25 cellular contexts compared by ENCODE assay signal in genomic region chr2:39362595-39362994, GRCh38.
"Had no signal": no experiment of that assay in that cellular context is flagged by ENCODE, and none has a peak within 500 bp of the region (broad histone marks: within the 10 kb centered on the region; RNA-seq: fewer than 3 reads in every experiment).

No MANE protein-coding gene starts in this region.

- ATAC-seq: activated CD8-positive, alpha-beta memory T cell treated with anti-CD3 and anti-CD28 coated beads, Interleukin-2, amount 10 ng/mL, durations not matched to agents 7 days and 5 days; activated CD8-positive, alpha-beta T cell treated with anti-CD3 and anti-CD28 coated beads, Interleukin-2, amount 10 ng/mL, durations not matched to agents 7 days and 5 days; activated naive CD8-positive, alpha-beta T cell treated with anti-CD3 and anti-CD28 coated beads, Interleukin-2, amount 50 U/mL, for 24 hours; body of pancreas; esophagus mucosa had no signal

- DNase-seq: activated CD4-positive, alpha-beta T cell treated with anti-CD3 and anti-CD28 coated beads for 48 hours; activated CD4-positive, alpha-beta T cell treated with anti-CD3 and anti-CD28 coated beads, Interleukin-2, amount 50 U/mL, for 1 hour; activated CD4-positive, alpha-beta T cell treated with anti-CD3 and anti-CD28 coated beads, Interleukin-2, amount 50 U/mL, for 48 hours; activated CD8-positive, alpha-beta memory T cell treated with anti-CD3 and anti-CD28 coated beads, Interleukin-2, amount 10 ng/mL, durations not matched to agents 7 days and 5 days; activated CD8-positive, alpha-beta memory T cell treated with anti-CD3 and anti-CD28 coated beads, Interleukin-2, amount 50 U/mL, for 4 hours; activated CD8-positive, alpha-beta T cell treated with anti-CD3 and anti-CD28 coated beads, Interleukin-2, amount 10 ng/mL, durations not matched to agents 7 days and 5 days; activated effector memory CD4-positive, alpha-beta T cell treated with anti-CD3 and anti-CD28 coated beads, Interleukin-2, amount 50 U/mL, for 16 hours; activated naive CD4-positive, alpha-beta T cell treated with anti-CD3 and anti-CD28 coated beads for 36 hours; activated naive CD8-positive, alpha-beta T cell treated with anti-CD3 and anti-CD28 coated beads for 36 hours; activated naive CD8-positive, alpha-beta T cell treated with anti-CD3 and anti-CD28 coated beads, Interleukin-2, amount 50 U/mL, for 24 hours; activated T-cell treated with anti-CD3 and anti-CD28 coated beads, Interleukin-2, amount 50 U/mL, for 1 hour; activated T-cell treated with anti-CD3 and anti-CD28 coated beads, Interleukin-2, amount 50 U/mL, for 48 hours; adrenal gland; amygdala; aorta; body of pancreas; central memory CD4-positive, alpha-beta T cell; cerebellar nuclear complex; colonic mucosa; effector CD8-positive, alpha-beta T cell; foreskin fibroblast; head of caudate nucleus; T-helper 2 cell had no signal

- FAIRE-seq: frontal cortex had no signal

- H3K9me3 ChIP-seq: colonic mucosa had no signal

- H3K36me3 ChIP-seq: adrenal gland, colonic mucosa had no signal

- H3K4me1 ChIP-seq: adrenal gland, body of pancreas, colonic mucosa had no signal

- H3K27me3 ChIP-seq: adrenal gland, body of pancreas, colonic mucosa had no signal

- H3K27ac ChIP-seq: adrenal gland, body of pancreas, colonic mucosa had no signal

- H3K4me3 ChIP-seq: adrenal gland, body of pancreas, colonic mucosa had no signal
